8 cellular contexts compared by ENCODE assay signal in genomic region chr6:170289971-170290305, GRCh38. TPM values are rescaled to one million over a fixed set of nuclear protein-coding genes. Genes with fewer than 3 reads are reported as not detected.
DNase-seq lines count a peak whose midpoint lies in the region; ATAC-seq and TF ChIP-seq lines count a peak whose summit lies in the region.

No MANE protein-coding gene starts in this region.

- peaks cover 45% of the 10 kb centered on the region for H3K4me1 ChIP-seq in GM23338 (ENCODE audit: insufficient read depth)
- peaks cover 83% of the 10 kb centered on the region for H3K4me1 ChIP-seq in left ventricle myocardium inferior

- ATAC-seq in GM23338, result no peak

- no peaks in the 10 kb centered on the region; the same call in 1 of the 2 replicates for H4K20me1 ChIP-seq in GM23338 (replicated peaks; ENCODE audit: insufficient read depth)

- H2AFZ ChIP-seq in GM23338, result peak overlapping the region; percentile 81

- H3F3A ChIP-seq in GM23338 (replicated peaks; ENCODE audit: low read depth), result peaks cover 24% of the 10 kb centered on the region

- peaks cover 83% of the 10 kb centered on the region for H3K27me3 Mint-ChIP-seq in GM23338 (ENCODE audit: insufficient read depth, low read depth, poor library complexity)
- peaks cover 56% of the 10 kb centered on the region for H3K27me3 Mint-ChIP-seq in activated CD4-positive, alpha-beta memory T cell treated with anti-CD3 and anti-CD28 coated beads for 36 hours

- H3K4me3 ChIP-seq in GM23338 (peak overlapping the region; percentile 78), left ventricle myocardium inferior (peak overlapping the region; percentile 90), skin epidermis (peak overlapping the region; percentile 42 to 80 (median 60))

- H3K27ac ChIP-seq in GM23338 (ENCODE audit: low read depth), result no peak overlapping the region
- H3K27ac ChIP-seq in left ventricle myocardium inferior (replicated peaks), result peak overlapping the region; percentile 84
- H3K27ac ChIP-seq in skin epidermis, result peak overlapping the region in 20 of 21 experiments; percentile 37 to 86 (median 74)

- no peaks in the 10 kb centered on the region for H3K9me3 ChIP-seq in left ventricle myocardium inferior (replicated peaks)

- no peak overlapping the region for H3K27ac Mint-ChIP-seq in GM23338
- no peak overlapping the region for H3K27ac Mint-ChIP-seq in activated CD4-positive, alpha-beta memory T cell treated with anti-CD3 and anti-CD28 coated beads for 36 hours

- POLR2A ChIA-PET in activated CD4-positive, alpha-beta memory T cell treated with anti-CD3 and anti-CD28 coated beads for 36 hours (lab: Charles Lee), result interaction anchor here (1.3 kb wide), 2 partner anchors 10 to 500 kb away, joined by 3 read pairs; no protein-coding TSS in a partner anchor

- H3K36me3 Mint-ChIP-seq in GM23338 (ENCODE audit: low read depth), result peaks cover 14% of the 10 kb centered on the region
- H3K36me3 Mint-ChIP-seq in activated CD4-positive, alpha-beta memory T cell treated with anti-CD3 and anti-CD28 coated beads for 36 hours, result no peaks in the 10 kb centered on the region

- intact Hi-C loops in activated CD4-positive, alpha-beta memory T cell treated with anti-CD3 and anti-CD28 coated beads for 36 hours (cut with micrococcal nuclease), result loop anchor here (1.0 to 10.0 kb wide), 8 partner anchors 16 to 588 kb away; partner anchors contain the start of genes C6orf120, FAM120B and WDR27
- intact Hi-C loops in left ventricle myocardium inferior (cut with micrococcal nuclease), result no loop called here

- DNase-seq in GM23338 (ENCODE audit: low spot score), result no peak
- DNase-seq in activated CD4-positive, alpha-beta memory T cell treated with anti-CD3 and anti-CD28 coated beads for 36 hours, result no peak
- no peak for DNase-seq in left ventricle myocardium inferior
- no peak for DNase-seq in Kasumi-1 (lab: John Stamatoyannopoulos, UW)
- no peak for DNase-seq in pons (ENCODE audit: low spot score)
- DNase-seq in anterior cingulate cortex (lab: John Stamatoyannopoulos, UW), result no peak
- DNase-seq in dedifferentiated amniotic fluid mesenchymal stem cell (ENCODE audit: extremely low spot score), result no peak

- peak overlapping the region; percentile 89 for H3K4me3 Mint-ChIP-seq in GM23338
- peak overlapping the region; percentile 78 for H3K4me3 Mint-ChIP-seq in activated CD4-positive, alpha-beta memory T cell treated with anti-CD3 and anti-CD28 coated beads for 36 hours

- H3K79me2 ChIP-seq in GM23338 (replicated peaks; ENCODE audit: insufficient read depth), result no peaks in the 10 kb centered on the region

- peak overlapping the region; percentile 93 for H3K4me2 ChIP-seq in GM23338

- H3K36me3 ChIP-seq in GM23338 (ENCODE audit: insufficient read depth) (no peaks in the 10 kb centered on the region), left ventricle myocardium inferior (peaks cover 9% of the 10 kb centered on the region)

- H3K27me3 ChIP-seq in GM23338 (ENCODE audit: insufficient read depth) (peaks cover 87% of the 10 kb centered on the region), left ventricle myocardium inferior (ENCODE audit: low read depth) (peaks cover 52% of the 10 kb centered on the region)

- peaks cover 8% of the 10 kb centered on the region for H3K9me3 Mint-ChIP-seq in GM23338
- H3K9me3 Mint-ChIP-seq in activated CD4-positive, alpha-beta memory T cell treated with anti-CD3 and anti-CD28 coated beads for 36 hours, result no peaks in the 10 kb centered on the region

- no peaks in the 10 kb centered on the region for H3K9me2 ChIP-seq in GM23338 (ENCODE audit: insufficient read depth)

- no peak for TF ChIP-seq CTCF in GM23338 (conservative IDR thresholded peaks at IDR 0.05; ENCODE audit: low read depth in 2 of 2)
- no peak for TF ChIP-seq CTCF in left ventricle myocardium inferior (IDR thresholded peaks at IDR 0.05; ENCODE audit: borderline replicate concordance)

- H3K4me1 Mint-ChIP-seq in GM23338, result peaks cover 64% of the 10 kb centered on the region
- peaks cover 35% of the 10 kb centered on the region for H3K4me1 Mint-ChIP-seq in activated CD4-positive, alpha-beta memory T cell treated with anti-CD3 and anti-CD28 coated beads for 36 hours (ENCODE audit: low read depth)

- CTCF ChIA-PET in activated CD4-positive, alpha-beta memory T cell treated with anti-CD3 and anti-CD28 coated beads for 36 hours (lab: Charles Lee), result interaction anchor here (1.0 to 1.1 kb wide), 2 partner anchors 16 to 1920 kb away, joined by 3 read pairs; no protein-coding TSS in a partner anchor

TF ChIP-seq in GM23338, 12 proteins besides CTCF, POLR2A, EP300 and RAD21 (continues in another document):
- TF ChIP-seq STAT1 (IDR thresholded peaks at IDR 0.05; ENCODE audit: unreplicated experiment) (no peak), REST (IDR thresholded peaks at IDR 0.05; ENCODE audit: unreplicated experiment) (no peak), CREB1 (CRISPR knock-in tag; IDR thresholded peaks at IDR 0.05; ENCODE audit: low read depth) (no peak), EZH2 (IDR thresholded peaks at IDR 0.05; ENCODE audit: low read depth, unreplicated experiment) (no peak)

RNA-seq across cellular contexts. Expression of gene DLL1, which starts 0.9 kb away (rescaled TPM):
- total RNA-seq in GM23338 (2014; rRNA removed; shearing (Covaris generic)), result 4.6 and 4.8 TPM in 2 replicates
- 2.2 and 2.6 TPM in 2 replicates for polyA plus RNA-seq in GM23338 (2016; fragmentation: Nextera tagmentation; extraction: Ambion mirVana)
- total RNA-seq in activated CD4-positive, alpha-beta memory T cell treated with anti-CD3 and anti-CD28 coated beads for 36 hours, result under 1 TPM; 0.41 to 0.55 TPM
- 11.7 TPM for total RNA-seq in left ventricle myocardium inferior

RNA-seq across cellular contexts. Expression of gene FAM120B, which starts 16.6 kb away (rescaled TPM):
- total RNA-seq in GM23338 (2014; rRNA removed; shearing (Covaris generic)), result 14.4 and 16.7 TPM in 2 replicates
- polyA plus RNA-seq in GM23338 (2016; fragmentation: Nextera tagmentation; extraction: Ambion mirVana), result 5.8 and 7.2 TPM in 2 replicates
- 10 to 100 TPM; 18.4 to 20.0 TPM for total RNA-seq in activated CD4-positive, alpha-beta memory T cell treated with anti-CD3 and anti-CD28 coated beads for 36 hours
- 20.1 TPM for total RNA-seq in left ventricle myocardium inferior
